ENCODE assay signal across 8 cellular contexts in genomic region chr3:142962520-142963265, GRCh38. TPM values are rescaled to one million over a fixed set of nuclear protein-coding genes. Genes with fewer than 3 reads are reported as not detected.
DNase-seq lines count a peak whose midpoint lies in the region; ATAC-seq and FAIRE-seq lines count a peak whose summit lies in the region.

No MANE protein-coding gene starts in this region.

- no peaks in the 10 kb centered on the region for H4K20me1 ChIP-seq in BLaER1 treated with 17β-estradiol and CSF1 and Interleukin-3, amounts not matched to agents 10 nM and 100 nM

- peak overlapping the region; percentile 61 to 77 (median 72) for H3K4me3 ChIP-seq in BLaER1 treated with 17β-estradiol and CSF1 and Interleukin-3, amounts not matched to agents 10 nM and 100 nM

- H3K9me3 ChIP-seq in BLaER1 treated with 17β-estradiol and CSF1 and Interleukin-3, amounts not matched to agents 10 nM and 100 nM (replicated peaks in 1 of 11): peaks cover 0 to 11% (median 4%) of the 10 kb centered on the region in 11 experiments; a peak in 8 of 22 replicates

- peak overlapping the region; percentile 67 for H3K4me3 Mint-ChIP-seq in dendritic cell treated with granulocyte-macrophage colony-stimulating factor and Interleukin-4, amounts not matched to agents 40 ng/mL and 50 ng/mL, for 4 days
- peak overlapping the region; percentile 82 for H3K4me3 Mint-ChIP-seq in natural killer cell treated with Interleukin-12 subunit alpha and Interleukin-12 subunit beta and Interleukin-15 and Interleukin-18, amount 100 ng/mL, for 72 hours

- no peaks in the 10 kb centered on the region for H3K36me3 Mint-ChIP-seq in dendritic cell treated with granulocyte-macrophage colony-stimulating factor and Interleukin-4, amounts not matched to agents 40 ng/mL and 50 ng/mL, for 4 days (ENCODE audit: low read depth)
- peaks cover 6% of the 10 kb centered on the region for H3K36me3 Mint-ChIP-seq in natural killer cell treated with Interleukin-12 subunit alpha and Interleukin-12 subunit beta and Interleukin-15 and Interleukin-18, amount 100 ng/mL, for 72 hours

- no peak for DNase-seq in HTR-8/SVneo (ENCODE audit: insufficient read length, low spot score)
- DNase-seq in natural killer cell treated with Interleukin-12 subunit alpha and Interleukin-12 subunit beta and Interleukin-15 and Interleukin-18, amount 100 ng/mL, for 72 hours (ENCODE audit: low spot score): no peak
- no peak for DNase-seq in HT-29 (ENCODE audit: low spot score)
- DNase-seq in RPMI8226: no peak
- no peak for DNase-seq in NK-92 treated with Interleukin-12 subunit alpha and Interleukin-12 subunit beta, amount 100 ng/mL, for 24 hours (lab: John Stamatoyannopoulos, UW)

- intact Hi-C loops in dendritic cell treated with granulocyte-macrophage colony-stimulating factor and Interleukin-4, amounts not matched to agents 40 ng/mL and 50 ng/mL, for 4 days (cut with micrococcal nuclease): no loop called here

- H3K27ac ChIP-seq in BLaER1 treated with 17β-estradiol and CSF1 and Interleukin-3, amounts not matched to agents 10 nM and 100 nM: no peak overlapping the region

- peaks cover 60% of the 10 kb centered on the region for H3K27me3 Mint-ChIP-seq in dendritic cell treated with granulocyte-macrophage colony-stimulating factor and Interleukin-4, amounts not matched to agents 40 ng/mL and 50 ng/mL, for 4 days
- peaks cover 41 to 74% of the 10 kb centered on the region in 2 donors for H3K27me3 Mint-ChIP-seq in natural killer cell treated with Interleukin-12 subunit alpha and Interleukin-12 subunit beta and Interleukin-15 and Interleukin-18, amount 100 ng/mL, for 72 hours

- no peak overlapping the region for H3K27ac Mint-ChIP-seq in dendritic cell treated with granulocyte-macrophage colony-stimulating factor and Interleukin-4, amounts not matched to agents 40 ng/mL and 50 ng/mL, for 4 days
- H3K27ac Mint-ChIP-seq in natural killer cell treated with Interleukin-12 subunit alpha and Interleukin-12 subunit beta and Interleukin-15 and Interleukin-18, amount 100 ng/mL, for 72 hours: no peak overlapping the region

- H3K9ac ChIP-seq in BLaER1 treated with 17β-estradiol and CSF1 and Interleukin-3, amounts not matched to agents 10 nM and 100 nM: peak overlapping the region in 10 of 11 experiments; percentile 60 to 76 (median 68); a peak in 15 of 22 replicates

- H3K4me1 Mint-ChIP-seq in dendritic cell treated with granulocyte-macrophage colony-stimulating factor and Interleukin-4, amounts not matched to agents 40 ng/mL and 50 ng/mL, for 4 days (ENCODE audit: low read depth): peaks cover 10% of the 10 kb centered on the region
- peaks cover 12 to 13% of the 10 kb centered on the region in 2 donors for H3K4me1 Mint-ChIP-seq in natural killer cell treated with Interleukin-12 subunit alpha and Interleukin-12 subunit beta and Interleukin-15 and Interleukin-18, amount 100 ng/mL, for 72 hours (ENCODE audit: low read depth in 2 of 2)

- ATAC-seq in natural killer cell treated with Interleukin-12 subunit alpha and Interleukin-12 subunit beta and Interleukin-15 and Interleukin-18, amount 100 ng/mL, for 72 hours: peak in 1 of 2 donors; percentile 31
- no peak for ATAC-seq in GM21528 (IDR thresholded peaks at IDR 0.05; ENCODE audit: low FRiP score, unreplicated experiment)

- peaks cover 0 to 5% (median 4%) of the 10 kb centered on the region in 10 experiments; a peak in 5 of 20 replicates for H3K4me1 ChIP-seq in BLaER1 treated with 17β-estradiol and CSF1 and Interleukin-3, amounts not matched to agents 10 nM and 100 nM

- peak overlapping the region; percentile 90 to 99 (median 93) for H3K4me2 ChIP-seq in BLaER1 treated with 17β-estradiol and CSF1 and Interleukin-3, amounts not matched to agents 10 nM and 100 nM

- H3K27me3 ChIP-seq in BLaER1 treated with 17β-estradiol and CSF1 and Interleukin-3, amounts not matched to agents 10 nM and 100 nM: peaks cover 41 to 53% (median 50%) of the 10 kb centered on the region in 11 experiments

- H3K36me3 ChIP-seq in BLaER1 treated with 17β-estradiol and CSF1 and Interleukin-3, amounts not matched to agents 10 nM and 100 nM: no peaks in the 10 kb centered on the region

- FAIRE-seq in HTR-8/SVneo (lab: Jason Lieb, UNC): peak; percentile 26

- no peaks in the 10 kb centered on the region for H3K9me3 Mint-ChIP-seq in dendritic cell treated with granulocyte-macrophage colony-stimulating factor and Interleukin-4, amounts not matched to agents 40 ng/mL and 50 ng/mL, for 4 days
- H3K9me3 Mint-ChIP-seq in natural killer cell treated with Interleukin-12 subunit alpha and Interleukin-12 subunit beta and Interleukin-15 and Interleukin-18, amount 100 ng/mL, for 72 hours: no peaks in the 10 kb centered on the region

RNA-seq across cellular contexts. Expression of gene PAQR9, which starts 0.8 kb away (rescaled TPM):
- total RNA-seq in natural killer cell treated with Interleukin-12 subunit alpha and Interleukin-12 subunit beta and Interleukin-15 and Interleukin-18, amount 100 ng/mL, for 72 hours: not detected
- not detected in 2 replicates for total RNA-seq in HT-29 (2014; rRNA removed; shearing (Covaris generic))

RNA-seq across cellular contexts. Expression of gene U2SURP, which starts 38.7 kb away (rescaled TPM):
- total RNA-seq in natural killer cell treated with Interleukin-12 subunit alpha and Interleukin-12 subunit beta and Interleukin-15 and Interleukin-18, amount 100 ng/mL, for 72 hours: 100 to 1,000 TPM; 113 to 166 TPM
- total RNA-seq in HT-29 (2014; rRNA removed; shearing (Covaris generic)): 50.4 and 52.5 TPM in 2 replicates
